Comparison of ENCODE assay signal across 9 cellular contexts in genomic region chrX:47568656-47569295, GRCh38. TPM values are rescaled to one million over a fixed set of nuclear protein-coding genes. Genes with fewer than 3 reads are reported as not detected.
DNase-seq lines count a peak whose midpoint lies in the region; TF ChIP-seq lines count a peak whose summit lies in the region.
"Had no signal": no experiment of that assay in that cellular context is flagged by ENCODE, and none has a peak within 500 bp of the region (broad histone marks: within the 10 kb centered on the region; RNA-seq: fewer than 3 reads in every experiment).

No MANE protein-coding gene starts in this region.

- WGBS in esophagus muscularis mucosa: 90% methylated on average over 13 of the region's 13 CpGs

- H3K9me3 ChIP-seq in esophagus muscularis mucosa: no peaks in the 10 kb centered on the region

- H3K27me3 Mint-ChIP-seq in activated CD4-positive, alpha-beta memory T cell treated with anti-CD3 and anti-CD28 coated beads for 36 hours: no peaks in the 10 kb centered on the region

- intact Hi-C loops in activated CD4-positive, alpha-beta memory T cell treated with anti-CD3 and anti-CD28 coated beads for 36 hours (cut with micrococcal nuclease): no loop called here
- intact Hi-C loops in esophagus muscularis mucosa (cut with DNase I): no loop called here

- H3K27ac Mint-ChIP-seq in activated CD4-positive, alpha-beta memory T cell treated with anti-CD3 and anti-CD28 coated beads for 36 hours: no peak overlapping the region

- no peak for TF ChIP-seq POLR2A in esophagus muscularis mucosa (IDR thresholded peaks at IDR 0.05; ENCODE audit: low read depth)

- no peak overlapping the region for H3K27ac ChIP-seq in esophagus muscularis mucosa (replicated peaks in 1 of 4)

- POLR2A ChIA-PET in activated CD4-positive, alpha-beta memory T cell treated with anti-CD3 and anti-CD28 coated beads for 36 hours (lab: Charles Lee): no interaction called here

- peaks cover 2 to 12% (median 11%) of the 10 kb centered on the region in 4 donors for H3K4me1 ChIP-seq in esophagus muscularis mucosa

- H3K36me3 Mint-ChIP-seq in activated CD4-positive, alpha-beta memory T cell treated with anti-CD3 and anti-CD28 coated beads for 36 hours: peaks cover 38% of the 10 kb centered on the region

- DNase-seq in AG09309 (ENCODE audit: low read depth): no peak
- DNase-seq in GM13976 (ENCODE audit: low spot score): peak; percentile 37
- peak; percentile 44 for DNase-seq in activated CD4-positive, alpha-beta memory T cell treated with anti-CD3 and anti-CD28 coated beads for 36 hours
- DNase-seq in left kidney (ENCODE audit: low read depth, low spot score): peak; percentile 33
- no peak for DNase-seq in kidney glomerular epithelial cell (lab: John Stamatoyannopoulos, UW)
- DNase-seq in inferior parietal cortex (ENCODE audit: extremely low spot score): no peak
- DNase-seq in esophagus muscularis mucosa (ENCODE audit: extremely low spot score): no peak
- no peak for DNase-seq in AG20443 (ENCODE audit: low spot score)
- DNase-seq: cerebellar nuclear complex had no signal

- peaks cover 15% of the 10 kb centered on the region for H3K4me1 Mint-ChIP-seq in activated CD4-positive, alpha-beta memory T cell treated with anti-CD3 and anti-CD28 coated beads for 36 hours (ENCODE audit: low read depth)

- peak; percentile 40 for TF ChIP-seq CTCF in AG09309 (IDR thresholded peaks at IDR 0.05; ENCODE audit: control insufficient read depth, insufficient read depth, low read depth, low read length, missing control alignments)
- peak; percentile 10 for TF ChIP-seq CTCF in GM13976 (IDR thresholded peaks at IDR 0.05; ENCODE audit: borderline replicate concordance, control extremely low read depth, extremely low read depth, insufficient read depth, missing control alignments)
- peak in 1 of 3 experiments; percentile 37 for TF ChIP-seq CTCF in esophagus muscularis mucosa (IDR thresholded peaks at IDR 0.05)

- in situ Hi-C loops in GM13976 (cut with MboI; ENCODE audit: low sequenced_read_pairs, unreplicated experiment): no loop called here

- H3K4me3 Mint-ChIP-seq in activated CD4-positive, alpha-beta memory T cell treated with anti-CD3 and anti-CD28 coated beads for 36 hours: no peak overlapping the region

- TF ChIP-seq EP300 in esophagus muscularis mucosa (IDR thresholded peaks at IDR 0.05): no peak

- no peak overlapping the region for H3K4me3 ChIP-seq in AG09309 (ENCODE audit: control insufficient read depth, low read depth, low read length)
- no peak overlapping the region for H3K4me3 ChIP-seq in esophagus muscularis mucosa

- H3K36me3 ChIP-seq in esophagus muscularis mucosa: peaks cover 32 to 79% (median 68%) of the 10 kb centered on the region in 4 donors

- no peaks in the 10 kb centered on the region for H3K9me3 Mint-ChIP-seq in activated CD4-positive, alpha-beta memory T cell treated with anti-CD3 and anti-CD28 coated beads for 36 hours

- peaks cover 0 to under 1% (median 0%) of the 10 kb centered on the region in 4 donors for H3K27me3 ChIP-seq in esophagus muscularis mucosa

- CTCF ChIA-PET in activated CD4-positive, alpha-beta memory T cell treated with anti-CD3 and anti-CD28 coated beads for 36 hours (lab: Charles Lee): interaction anchor here (0.7 to 1.4 kb wide), 2 partner anchors 56 to 60 kb away, joined by 3 to 4 read pairs; no protein-coding TSS in a partner anchor

RNA-seq across cellular contexts. Expression of gene ARAF, which starts 7.8 kb away (rescaled TPM):
- 10 to 100 TPM; 66.4 to 68.6 TPM for total RNA-seq in activated CD4-positive, alpha-beta memory T cell treated with anti-CD3 and anti-CD28 coated beads for 36 hours
- 10 to 100 TPM; 39.3 to 49.6 (median 42.8) TPM for total RNA-seq in esophagus muscularis mucosa

RNA-seq across cellular contexts. Expression of gene TIMP1, which starts 13.5 kb away (rescaled TPM):
- 10 to 100 TPM; 85.6 to 92.8 TPM for total RNA-seq in activated CD4-positive, alpha-beta memory T cell treated with anti-CD3 and anti-CD28 coated beads for 36 hours
- 100 to 1,000 TPM in 3 of 4 donors, 10 to 100 TPM in 1; 82.6 to 251 (median 178) TPM for total RNA-seq in esophagus muscularis mucosa

RNA-seq across cellular contexts. Expression of gene SYN1, which starts 50.9 kb away (rescaled TPM):
- total RNA-seq in activated CD4-positive, alpha-beta memory T cell treated with anti-CD3 and anti-CD28 coated beads for 36 hours: 1 to 10 TPM in 1 of 2 experiments, under 1 TPM in 1; 0.83 to 1.3 TPM
- total RNA-seq in esophagus muscularis mucosa: under 1 TPM; 0.42 to 0.98 (median 0.56) TPM

Comparison
In these comparisons a context has a peak if more than half of its experiments do, and no peak if none do; other contexts are left out.
1. DNase-seq: peak in GM13976 (single experiment), activated CD4-positive, alpha-beta memory T cell treated with anti-CD3 and anti-CD28 coated beads for 36 hours (single experiment) and left kidney (single experiment); none in AG09309 (single experiment), kidney glomerular epithelial cell (single experiment), inferior parietal cortex (single experiment), esophagus muscularis mucosa (single experiment) and AG20443 (single experiment).